25 cellular contexts compared by ENCODE assay signal in the genomic region with DNA sequence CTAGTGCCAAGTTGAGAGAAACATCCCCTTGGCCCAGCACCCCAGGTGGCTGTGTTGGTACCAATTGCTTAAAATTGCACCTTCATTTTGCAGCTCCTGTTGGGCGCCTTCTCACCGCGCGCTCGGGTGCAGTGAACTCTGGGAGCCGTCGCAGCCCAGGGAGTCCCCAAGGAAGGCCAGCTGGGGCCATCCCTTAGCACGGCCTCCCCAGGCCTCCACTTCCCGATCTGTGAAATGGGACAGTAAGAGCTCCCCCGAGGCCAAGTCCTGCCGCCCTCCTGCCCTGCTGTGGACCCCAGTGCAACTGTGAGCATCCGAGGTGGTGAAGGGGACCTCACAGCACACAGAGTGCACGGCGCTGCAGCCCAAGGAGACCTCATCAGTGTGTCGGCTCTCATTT.
DNase-seq lines count a peak whose midpoint lies in the region; ATAC-seq and TF ChIP-seq lines count a peak whose summit lies in the region.
"Had no signal": no experiment of that assay in that cellular context is flagged by ENCODE, and none has a peak within 500 bp of the region (broad histone marks: within the 10 kb centered on the region; RNA-seq: fewer than 3 reads in every experiment).

No MANE protein-coding gene starts in this region.

- H3K27me3 ChIP-seq in right cardiac atrium (ENCODE audit: control insufficient read depth, insufficient read depth) (no peaks in the 10 kb centered on the region), Karpas-422 (ENCODE audit: low read length) (no peaks in the 10 kb centered on the region; the same call in 1 of the 2 replicates), psoas muscle (ENCODE audit: insufficient read depth in 3 of 3, low read length in 2 of 3) (peaks cover 0 to 2% (median 0%) of the 10 kb centered on the region in 3 donors)
- H3K27me3 ChIP-seq: BE2C had no signal

- H3K36me3 ChIP-seq in Karpas-422 (ENCODE audit: insufficient read depth, low read length), result no peaks in the 10 kb centered on the region
- no peaks in the 10 kb centered on the region for H3K36me3 ChIP-seq in psoas muscle (ENCODE audit: insufficient read depth in 1 of 2, low read depth in 1 of 2)
- H3K36me3 ChIP-seq: BE2C, BLaER1 had no signal

- H3K27ac ChIP-seq in right cardiac atrium (ENCODE audit: low read length) (no peak overlapping the region), Karpas-422 (ENCODE audit: low read length) (no peak overlapping the region), psoas muscle (no peak overlapping the region)
- H3K27ac ChIP-seq: BLaER1 had no signal

- no peak overlapping the region for H3K27ac Mint-ChIP-seq in glutamatergic neuron (ENCODE audit: unreplicated experiment)
- H3K27ac Mint-ChIP-seq: CD4-positive, alpha-beta memory T cell; CD4-positive, CD25-positive, alpha-beta regulatory T cell; CD8-positive, alpha-beta memory T cell had no signal

- H3K4me1 ChIP-seq in right cardiac atrium (ENCODE audit: control insufficient read depth, insufficient read depth, low read length) (no peaks in the 10 kb centered on the region), Karpas-422 (ENCODE audit: low read length) (peaks cover 53% of the 10 kb centered on the region), psoas muscle (no peaks in the 10 kb centered on the region)
- H3K4me1 ChIP-seq: BE2C had no signal

- TF ChIP-seq CTCF in glutamatergic neuron (IDR thresholded peaks at IDR 0.05; ENCODE audit: partially characterized antibody, unreplicated experiment), result no peak
- TF ChIP-seq CTCF in psoas muscle (IDR thresholded peaks at IDR 0.05), result no peak

- intact Hi-C loops in Right ventricle myocardium superior (cut with DNase I) (no loop called here), cardiac septum (cut with DNase I) (no loop called here), right cardiac atrium (cut with DNase I) (no loop called here), left cardiac atrium (cut with DNase I) (no loop called here), psoas muscle (cut with DNase I) (no loop called here)

- H3K4me1 Mint-ChIP-seq in glutamatergic neuron (ENCODE audit: low read depth, unreplicated experiment), result peaks cover 2% of the 10 kb centered on the region
- H3K4me1 Mint-ChIP-seq: CD14-positive monocyte; CD4-positive, alpha-beta memory T cell; CD4-positive, CD25-positive, alpha-beta regulatory T cell; CD8-positive, alpha-beta memory T cell had no signal

- no peaks in the 10 kb centered on the region for H3K79me2 ChIP-seq in Karpas-422 (ENCODE audit: low read length)

- H3K9me3 ChIP-seq in right cardiac atrium (ENCODE audit: control insufficient read depth, low read length) (no peaks in the 10 kb centered on the region), Karpas-422 (ENCODE audit: low read length) (no peaks in the 10 kb centered on the region), psoas muscle (no peaks in the 10 kb centered on the region)

- peak; percentile 21 for DNase-seq in Right ventricle myocardium superior
- DNase-seq in cardiac septum (ENCODE audit: low spot score), result no peak
- peak in 2 of 3 donors; percentile 19 to 35 for DNase-seq in right cardiac atrium
- DNase-seq in left cardiac atrium, result no peak
- DNase-seq in Karpas-422, result no peak
- peak; percentile 4 for DNase-seq in glutamatergic neuron
- DNase-seq in psoas muscle, result no peak
- no peak for DNase-seq in SHP77 (lab: John Stamatoyannopoulos, UW)
- DNase-seq: 8988T; ACHN; BE2C; C1 segment of cervical spinal cord; CD4-positive, alpha-beta memory T cell; CD4-positive, CD25-positive, alpha-beta regulatory T cell; CD8-positive, alpha-beta memory T cell; COR-L47; DMS 273 treated with DMSO at 0.1 percent for 48 hours; DMS153; DMS53; DND-41; EL; GDM1 had no signal

- H2AFZ ChIP-seq in Karpas-422 (ENCODE audit: low read length), result no peak overlapping the region

- H3K9me2 ChIP-seq in Karpas-422 (replicated peaks; ENCODE audit: insufficient read depth, low read length), result no peaks in the 10 kb centered on the region

- peaks cover 10% of the 10 kb centered on the region for H3K36me3 Mint-ChIP-seq in glutamatergic neuron (ENCODE audit: unreplicated experiment)
- H3K36me3 Mint-ChIP-seq: CD14-positive monocyte; CD4-positive, alpha-beta memory T cell; CD4-positive, CD25-positive, alpha-beta regulatory T cell; CD8-positive, alpha-beta memory T cell had no signal

- no peaks in the 10 kb centered on the region for H4K20me1 ChIP-seq in Karpas-422 (ENCODE audit: insufficient read depth, low read depth, low read length)

- peak overlapping the region; percentile 40 for H3K4me2 ChIP-seq in Karpas-422 (ENCODE audit: low read depth, low read length, poor library complexity, severe bottlenecking)

- 92% methylated on average over 15 of the region's 15 CpGs for WGBS in right cardiac atrium
- WGBS in psoas muscle, 3 donors, result 86 to 93% (median 90%) methylated on average over 13 to 15 of the region's 15 CpGs

- no peak overlapping the region for H3K9ac ChIP-seq in Karpas-422 (ENCODE audit: low read length)

- ATAC-seq in Right ventricle myocardium superior (ENCODE audit: poor library complexity), result no peak
- ATAC-seq in right cardiac atrium, result no peak
- no peak for ATAC-seq in left cardiac atrium
- ATAC-seq in psoas muscle, result no peak
- ATAC-seq: GM12878 had no signal

- H3K4me3 ChIP-seq in right cardiac atrium (ENCODE audit: low read length), result no peak overlapping the region
- no peak overlapping the region for H3K4me3 ChIP-seq in Karpas-422 (ENCODE audit: low read length)
- no peak overlapping the region for H3K4me3 ChIP-seq in psoas muscle
- H3K4me3 ChIP-seq: BLaER1, GM12878 had no signal

- peaks cover 23% of the 10 kb centered on the region for H3K9me3 Mint-ChIP-seq in glutamatergic neuron (ENCODE audit: unreplicated experiment)
- H3K9me3 Mint-ChIP-seq: CD8-positive, alpha-beta memory T cell had no signal

- H3K4me3 Mint-ChIP-seq in glutamatergic neuron (ENCODE audit: unreplicated experiment), result no peak overlapping the region
- H3K4me3 Mint-ChIP-seq: CD14-positive monocyte; CD4-positive, alpha-beta memory T cell; CD4-positive, CD25-positive, alpha-beta regulatory T cell; CD8-positive, alpha-beta memory T cell had no signal

- peaks cover 8% of the 10 kb centered on the region for H3K27me3 Mint-ChIP-seq in glutamatergic neuron (ENCODE audit: unreplicated experiment)
- H3K27me3 Mint-ChIP-seq: CD4-positive, CD25-positive, alpha-beta regulatory T cell had no signal

Comparison
In these comparisons a context has a peak if more than half of its experiments do, and no peak if none do; other contexts are left out.
1. DNase-seq: peak in Right ventricle myocardium superior (single experiment), right cardiac atrium (2 of 3) and glutamatergic neuron (single experiment); none in cardiac septum (single experiment), left cardiac atrium (single experiment), Karpas-422 (single experiment), psoas muscle (0 of 2) and SHP77 (0 of 2).